In genomic region chr13:33575378-33575777, GRCh38 we compare ENCODE assay signal across 22 cellular contexts.
"Had no signal": no experiment of that assay in that cellular context is flagged by ENCODE, and none has a peak within 500 bp of the region (broad histone marks: within the 10 kb centered on the region; RNA-seq: fewer than 3 reads in every experiment).

No MANE protein-coding gene starts in this region.

- DNase-seq: activated CD4-positive, alpha-beta memory T cell treated with anti-CD3 and anti-CD28 coated beads for 36 hours; activated CD4-positive, alpha-beta T cell treated with anti-CD3 and anti-CD28 coated beads for 48 hours; activated CD8-positive, alpha-beta memory T cell treated with anti-CD3 and anti-CD28 coated beads for 24 hours; activated naive CD4-positive, alpha-beta T cell treated with anti-CD3 and anti-CD28 coated beads, Interleukin-2, amount 50 U/mL, for 16 hours; activated naive CD8-positive, alpha-beta T cell treated with anti-CD3 and anti-CD28 coated beads, Interleukin-2, amount 10 ng/mL, durations not matched to agents 7 days and 5 days; activated T-cell treated with anti-CD3 and anti-CD28 coated beads for 4 hours; anterior cingulate cortex; caudate nucleus; KG1; NCI-H1092; NCI-H1417; NCI-H1694; NCI-H2029; NCI-H2107; NCI-H510A treated with DMSO at 0.1 percent for 48 hours; PC-3; SHP77 had no signal

- ATAC-seq: activated CD4-positive, CD25-positive, alpha-beta regulatory T cell treated with anti-CD3 and anti-CD28 coated beads, Interleukin-2, amount 50 U/mL, for 24 hours; PC-3; SK-N-SH treated with all-trans-retinoic acid at 6 μM for 48 hours had no signal

- H3K9me3 ChIP-seq: adrenal gland, SJSA1 had no signal

- H3K4me3 Mint-ChIP-seq: activated CD4-positive, alpha-beta memory T cell treated with anti-CD3 and anti-CD28 coated beads for 36 hours; activated naive CD8-positive, alpha-beta T cell treated with anti-CD3 and anti-CD28 coated beads, Interleukin-2, amount 10 ng/mL, durations not matched to agents 7 days and 5 days; T-helper 1 cell treated with Interleukin-12 subunit alpha and Interleukin-12 subunit beta and Interleukin-4 antibody, amounts not matched to agents 30 μg/mL and 1 μg/mL, for 36 hours had no signal

- H3K9me3 Mint-ChIP-seq: activated CD4-positive, alpha-beta memory T cell treated with anti-CD3 and anti-CD28 coated beads for 36 hours; activated naive CD8-positive, alpha-beta T cell treated with anti-CD3 and anti-CD28 coated beads, Interleukin-2, amount 10 ng/mL, durations not matched to agents 7 days and 5 days; T-helper 1 cell treated with Interleukin-12 subunit alpha and Interleukin-12 subunit beta and Interleukin-4 antibody, amounts not matched to agents 30 μg/mL and 1 μg/mL, for 36 hours had no signal

- H3K36me3 ChIP-seq: adrenal gland, SJSA1 had no signal

- H3K4me3 ChIP-seq: adrenal gland, SJSA1 had no signal

- H3K27ac Mint-ChIP-seq: activated CD4-positive, alpha-beta memory T cell treated with anti-CD3 and anti-CD28 coated beads for 36 hours; activated naive CD8-positive, alpha-beta T cell treated with anti-CD3 and anti-CD28 coated beads, Interleukin-2, amount 10 ng/mL, durations not matched to agents 7 days and 5 days; T-helper 1 cell treated with Interleukin-12 subunit alpha and Interleukin-12 subunit beta and Interleukin-4 antibody, amounts not matched to agents 30 μg/mL and 1 μg/mL, for 36 hours had no signal

- H3K27ac ChIP-seq: SJSA1 had no signal

- H3K36me3 Mint-ChIP-seq: activated CD4-positive, alpha-beta memory T cell treated with anti-CD3 and anti-CD28 coated beads for 36 hours; activated naive CD8-positive, alpha-beta T cell treated with anti-CD3 and anti-CD28 coated beads, Interleukin-2, amount 10 ng/mL, durations not matched to agents 7 days and 5 days had no signal

- H3K27me3 ChIP-seq: adrenal gland, SJSA1 had no signal

- H3K4me1 Mint-ChIP-seq: activated naive CD8-positive, alpha-beta T cell treated with anti-CD3 and anti-CD28 coated beads, Interleukin-2, amount 10 ng/mL, durations not matched to agents 7 days and 5 days had no signal
